In the genomic region with DNA sequence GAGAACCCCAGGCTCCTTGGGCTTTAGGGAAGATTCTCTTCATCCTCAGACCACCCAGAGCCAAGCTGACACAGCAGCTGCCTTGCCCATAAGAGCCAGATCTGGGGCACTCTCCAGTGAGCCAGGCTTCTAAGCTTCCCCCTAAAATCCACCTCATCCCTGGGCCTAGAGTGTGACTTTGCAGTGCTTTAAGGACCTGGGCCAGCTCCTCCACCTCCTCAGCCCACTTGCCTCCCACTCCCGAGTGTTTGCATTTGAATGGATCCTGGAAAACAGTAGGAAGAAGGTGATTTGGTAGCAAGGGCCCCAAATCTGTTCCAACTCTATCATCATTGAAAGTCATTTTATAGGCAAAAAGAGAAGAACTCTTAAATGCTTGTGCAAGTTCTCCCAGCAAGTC, we compare ENCODE assay signal across 20 cellular contexts.
"Had no signal": no experiment of that assay in that cellular context is flagged by ENCODE, and none has a peak within 500 bp of the region (broad histone marks: within the 10 kb centered on the region; RNA-seq: fewer than 3 reads in every experiment).

No MANE protein-coding gene starts in this region.

- H3K4me3 ChIP-seq: dorsolateral prefrontal cortex, esophagus muscularis mucosa, psoas muscle, right lobe of liver, testis, tibial nerve, upper lobe of right lung had no signal

- H3K27ac Mint-ChIP-seq: naive B cell; stimulated activated memory B cell treated with anti-CD40 and anti-IgM and Interleukin-4, amounts not matched to agents 10 μg/mL and 1 μg/mL and 100 μg/mL, for 72 hours; stimulated activated naive CD8-positive, alpha-beta T cell treated with anti-CD3 and anti-CD28 coated beads, Interleukin-15, Interleukin-2, amounts not matched to agents 100 ng/mL and 50 ng/mL, for 24 hours had no signal

- H3K36me3 Mint-ChIP-seq: naive B cell; stimulated activated memory B cell treated with anti-CD40 and anti-IgM and Interleukin-4, amounts not matched to agents 10 μg/mL and 1 μg/mL and 100 μg/mL, for 72 hours had no signal

- H3K27ac ChIP-seq: dorsolateral prefrontal cortex, epithelial cell of prostate, esophagus muscularis mucosa, foreskin keratinocyte, psoas muscle, right lobe of liver, testis, tibial nerve, upper lobe of right lung had no signal

- H3K9me3 ChIP-seq: esophagus muscularis mucosa, psoas muscle, right lobe of liver, testis, tibial nerve, upper lobe of right lung had no signal

- H3K36me3 ChIP-seq: esophagus muscularis mucosa, right lobe of liver, tibial nerve, upper lobe of right lung had no signal

- ATAC-seq: foreskin keratinocyte; psoas muscle; right lobe of liver; stimulated activated memory B cell treated with anti-CD40 and anti-IgM and Interleukin-4, amounts not matched to agents 10 μg/mL and 1 μg/mL and 100 μg/mL, for 72 hours; upper lobe of right lung had no signal

- H3K27me3 ChIP-seq: dorsolateral prefrontal cortex, right lobe of liver, testis, tibial nerve, upper lobe of right lung had no signal

- H3K9me3 Mint-ChIP-seq: nephron progenitor cell; stimulated activated memory B cell treated with anti-CD40 and anti-IgM and Interleukin-4, amounts not matched to agents 10 μg/mL and 1 μg/mL and 100 μg/mL, for 72 hours; stimulated activated naive CD8-positive, alpha-beta T cell treated with anti-CD3 and anti-CD28 coated beads, Interleukin-15, Interleukin-2, amounts not matched to agents 100 ng/mL and 50 ng/mL, for 24 hours had no signal

- H3K4me1 ChIP-seq: foreskin keratinocyte, psoas muscle, testis, upper lobe of right lung had no signal

- DNase-seq: cortex of kidney; dorsolateral prefrontal cortex; effector CD8-positive, alpha-beta T cell; foreskin keratinocyte; kidney glomerular epithelial cell; mesendoderm; naive B cell; nephron progenitor cell; psoas muscle; retina; right lobe of liver; stimulated activated CD4-positive, alpha-beta T cell treated with anti-CD3 and anti-CD28 coated beads, Interleukin-1b, Interleukin-23, amount 100 ng/mL, for 48 hours; stimulated activated CD4-positive, alpha-beta T cell treated with anti-CD3 and anti-CD28 coated beads, Interleukin-4, amount 100 ng/mL, for 24 hours; testis; upper lobe of right lung had no signal

- H3K4me3 Mint-ChIP-seq: naive B cell; nephron progenitor cell; stimulated activated memory B cell treated with anti-CD40 and anti-IgM and Interleukin-4, amounts not matched to agents 10 μg/mL and 1 μg/mL and 100 μg/mL, for 72 hours; stimulated activated naive CD8-positive, alpha-beta T cell treated with anti-CD3 and anti-CD28 coated beads, Interleukin-15, Interleukin-2, amounts not matched to agents 100 ng/mL and 50 ng/mL, for 24 hours had no signal

- H3K27me3 Mint-ChIP-seq: stimulated activated naive CD8-positive, alpha-beta T cell treated with anti-CD3 and anti-CD28 coated beads, Interleukin-15, Interleukin-2, amounts not matched to agents 100 ng/mL and 50 ng/mL, for 24 hours had no signal
